Comparison of ENCODE assay signal across 17 cellular contexts in the genomic region with DNA sequence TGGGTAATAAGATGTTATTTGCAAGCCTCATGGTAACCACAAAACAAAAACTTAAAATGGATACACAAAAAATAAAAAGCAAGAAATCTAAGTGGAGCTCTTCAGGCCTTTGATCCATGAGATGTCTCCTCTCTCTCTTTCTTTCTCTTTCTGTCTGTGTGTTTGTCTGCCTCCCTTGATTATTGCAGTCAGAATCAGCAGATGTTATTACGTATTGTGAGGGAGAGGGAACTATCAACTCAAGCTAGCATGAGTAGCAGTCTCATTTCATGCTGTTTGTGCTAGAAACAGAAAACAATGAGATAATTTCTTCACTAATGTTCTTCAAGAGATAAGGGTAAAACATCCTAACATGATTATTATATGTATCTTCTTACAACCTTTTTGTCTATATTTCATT.
"Had no signal": no experiment of that assay in that cellular context is flagged by ENCODE, and none has a peak within 500 bp of the region (broad histone marks: within the 10 kb centered on the region; RNA-seq: fewer than 3 reads in every experiment).

No MANE protein-coding gene starts in this region.

- H3K27ac ChIP-seq: coronary artery, left lung, ovary, testis, upper lobe of right lung had no signal

- ATAC-seq: left lung; stimulated activated naive CD8-positive, alpha-beta T cell treated with anti-CD3 and anti-CD28 coated beads, Interleukin-15, amount 100 ng/mL, for 72 hours; upper lobe of right lung had no signal

- H3K4me3 Mint-ChIP-seq: activated CD4-positive, alpha-beta memory T cell treated with anti-CD3 and anti-CD28 coated beads for 36 hours; activated naive CD8-positive, alpha-beta T cell treated with anti-CD3 and anti-CD28 coated beads for 36 hours; immature natural killer cell; neural crest cell; stimulated activated naive CD8-positive, alpha-beta T cell treated with anti-CD3 and anti-CD28 coated beads, Interleukin-15, amount 100 ng/mL, for 72 hours had no signal

- H3K27me3 Mint-ChIP-seq: activated CD4-positive, alpha-beta memory T cell treated with anti-CD3 and anti-CD28 coated beads for 36 hours; activated naive CD8-positive, alpha-beta T cell treated with anti-CD3 and anti-CD28 coated beads for 36 hours; stimulated activated naive CD8-positive, alpha-beta T cell treated with anti-CD3 and anti-CD28 coated beads, Interleukin-15, amount 100 ng/mL, for 72 hours had no signal

- H3K9me3 ChIP-seq: left lung, ovary, testis, upper lobe of right lung had no signal

- H3K4me3 ChIP-seq: coronary artery, left lung, ovary, testis, upper lobe of right lung had no signal

- H3K4me1 ChIP-seq: left lung, testis, upper lobe of right lung had no signal

- H3K4me1 Mint-ChIP-seq: immature natural killer cell; neural crest cell; stimulated activated naive CD8-positive, alpha-beta T cell treated with anti-CD3 and anti-CD28 coated beads, Interleukin-15, amount 100 ng/mL, for 72 hours had no signal

- H3K27ac Mint-ChIP-seq: activated CD4-positive, alpha-beta memory T cell treated with anti-CD3 and anti-CD28 coated beads for 36 hours; activated naive CD8-positive, alpha-beta T cell treated with anti-CD3 and anti-CD28 coated beads for 36 hours; immature natural killer cell; stimulated activated naive CD8-positive, alpha-beta T cell treated with anti-CD3 and anti-CD28 coated beads, Interleukin-15, amount 100 ng/mL, for 72 hours had no signal

- H3K36me3 Mint-ChIP-seq: activated CD4-positive, alpha-beta memory T cell treated with anti-CD3 and anti-CD28 coated beads for 36 hours; activated naive CD8-positive, alpha-beta T cell treated with anti-CD3 and anti-CD28 coated beads for 36 hours; immature natural killer cell had no signal

- H3K36me3 ChIP-seq: left lung, ovary, upper lobe of right lung had no signal

- H3K9me3 Mint-ChIP-seq: activated CD4-positive, alpha-beta memory T cell treated with anti-CD3 and anti-CD28 coated beads for 36 hours; activated naive CD8-positive, alpha-beta T cell treated with anti-CD3 and anti-CD28 coated beads for 36 hours; immature natural killer cell; neural crest cell; stimulated activated naive CD8-positive, alpha-beta T cell treated with anti-CD3 and anti-CD28 coated beads, Interleukin-15, amount 100 ng/mL, for 72 hours had no signal

- H3K27me3 ChIP-seq: left lung, ovary, testis, upper lobe of right lung had no signal

- DNase-seq: activated CD4-positive, alpha-beta memory T cell treated with anti-CD3 and anti-CD28 coated beads for 36 hours; activated gamma-delta T cell treated with Interleukin-2 at 50 U/mL for 16 hours; activated naive CD8-positive, alpha-beta T cell treated with anti-CD3 and anti-CD28 coated beads for 36 hours; activated T-cell treated with anti-CD3 and anti-CD28 coated beads, Interleukin-2, amount 50 U/mL, for 48 hours; anterior cingulate cortex; effector CD4-positive, alpha-beta T cell; immature natural killer cell; left lung; mesenchymal stem cell; ovary; stimulated activated CD4-positive, alpha-beta T cell treated with anti-CD3 and anti-CD28 coated beads, Interleukin-4, amount 100 ng/mL, for 24 hours; stimulated activated naive CD8-positive, alpha-beta T cell treated with anti-CD3 and anti-CD28 coated beads, Interleukin-15, amount 100 ng/mL, for 72 hours; T1000; testis; upper lobe of right lung had no signal
